In the genomic region with DNA sequence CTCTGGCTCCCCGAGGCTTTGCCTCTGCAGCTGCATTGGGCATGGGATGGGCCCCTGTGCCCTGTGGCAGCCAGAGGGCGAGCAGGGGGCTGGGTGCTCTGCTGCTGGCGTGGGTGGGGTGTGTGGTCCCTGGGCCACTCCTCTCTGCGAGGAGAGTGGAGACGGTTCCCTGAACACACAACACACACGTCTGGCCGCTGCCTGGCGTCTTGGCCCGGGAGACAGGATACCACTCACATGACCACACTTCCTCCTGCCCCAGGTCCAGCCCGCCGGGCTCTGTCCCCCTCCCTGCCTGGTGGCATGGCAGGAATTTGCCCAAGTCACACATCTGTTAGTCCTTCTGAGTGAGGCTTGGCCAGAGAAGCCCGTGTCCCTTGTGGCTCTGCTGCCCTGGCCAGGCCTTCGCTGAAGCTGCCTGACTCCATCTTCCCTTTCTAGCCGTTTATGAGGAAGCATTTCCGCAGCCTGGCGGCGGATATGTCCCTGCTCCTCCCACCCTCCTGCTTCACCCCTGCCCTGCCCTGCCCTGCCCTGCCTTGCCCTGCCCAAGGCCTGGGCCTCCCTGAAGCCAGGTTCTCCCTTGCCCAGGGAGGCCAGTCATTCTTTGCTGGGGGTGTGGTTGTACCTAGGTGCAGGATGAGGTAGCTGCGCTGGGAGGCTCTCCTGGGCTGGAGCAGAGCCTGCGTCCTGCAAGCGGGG, we compare ENCODE assay signal across 8 cellular contexts. TPM values are rescaled to one million over a fixed set of nuclear protein-coding genes. Genes with fewer than 3 reads are reported as not detected.
DNase-seq lines count a peak whose midpoint lies in the region; ATAC-seq and TF ChIP-seq lines count a peak whose summit lies in the region.

No MANE protein-coding gene starts in this region.

- no peaks in the 10 kb centered on the region for H3K27me3 ChIP-seq in hepatocyte

- H3K9me3 ChIP-seq in hepatocyte (ENCODE audit: low read depth) = no peaks in the 10 kb centered on the region

- peak overlapping the region; percentile 96 for H3K4me2 ChIP-seq in hepatocyte

- 48% methylated on average over 19 of the region's 20 CpGs for WGBS in hepatocyte (ENCODE audit: low lambda C conversion rate, missing lambda C conversion rate)

- H3K9me2 ChIP-seq in hepatocyte (replicated peaks; ENCODE audit: insufficient read depth) = no peaks in the 10 kb centered on the region

- peak overlapping the region; percentile 95 for H3K27ac ChIP-seq in hepatocyte

- intact Hi-C loops in sciatic nerve (cut with DNase I) = no loop called here

- no peak for ATAC-seq in activated T-cell treated with anti-CD3 and anti-CD28 coated beads, Interleukin-2, amount 50 U/mL, for 4 hours
- ATAC-seq in sciatic nerve = peak; percentile 62

- H3K4me3 Mint-ChIP-seq in activated T-cell treated with anti-CD3 and anti-CD28 coated beads, Interleukin-2, amount 50 U/mL, for 4 hours = peak overlapping the region; percentile 42

- peaks cover 38% of the 10 kb centered on the region for H3K4me1 Mint-ChIP-seq in activated T-cell treated with anti-CD3 and anti-CD28 coated beads, Interleukin-2, amount 50 U/mL, for 4 hours (ENCODE audit: low read depth)

- no peak overlapping the region for H2AFZ ChIP-seq in hepatocyte

- peaks cover 46% of the 10 kb centered on the region for H3K4me1 ChIP-seq in hepatocyte (ENCODE audit: insufficient read depth)

- H3K36me3 ChIP-seq in hepatocyte (replicated peaks; ENCODE audit: insufficient read depth, low read depth) = no peaks in the 10 kb centered on the region

- DNase-seq in activated T-cell treated with anti-CD3 and anti-CD28 coated beads, Interleukin-2, amount 50 U/mL, for 4 hours = no peak
- DNase-seq in activated T-cell treated with anti-CD3 and anti-CD28 coated beads, Interleukin-2, amount 50 U/mL, for 1 hour = no peak
- DNase-seq in astrocyte of the cerebellum (ENCODE audit: low read depth) = no peak
- DNase-seq in hepatocyte (ENCODE audit: low spot score) = peak; percentile 62
- DNase-seq in sciatic nerve (ENCODE audit: low spot score) = peak; percentile 82
- DNase-seq in NCI-H82 treated with DMSO at 0.1 percent for 48 hours (lab: John Stamatoyannopoulos, UW; ENCODE audit: unreplicated experiment) = no peak
- DNase-seq in activated effector memory CD4-positive, alpha-beta T cell treated with Interleukin-2 at 50 U/mL for 16 hours = no peak
- no peak for DNase-seq in NCI-H1436 treated with DMSO at 0.1 percent for 48 hours (lab: John Stamatoyannopoulos, UW)

- H3K27me3 Mint-ChIP-seq in activated T-cell treated with anti-CD3 and anti-CD28 coated beads, Interleukin-2, amount 50 U/mL, for 4 hours (ENCODE audit: low read depth) = no peaks in the 10 kb centered on the region

- H3K36me3 Mint-ChIP-seq in activated T-cell treated with anti-CD3 and anti-CD28 coated beads, Interleukin-2, amount 50 U/mL, for 4 hours (ENCODE audit: insufficient read depth) = peaks cover 6% of the 10 kb centered on the region

- H4K20me1 ChIP-seq in hepatocyte (ENCODE audit: insufficient read depth, poor library complexity, severe bottlenecking) = peaks cover 68% of the 10 kb centered on the region

- H3K79me2 ChIP-seq in hepatocyte = peaks cover 77% of the 10 kb centered on the region

- TF ChIP-seq CTCF in astrocyte of the cerebellum (IDR thresholded peaks at IDR 0.05; ENCODE audit: low read depth, low read length, missing control alignments) = no peak
- no peak for TF ChIP-seq CTCF in hepatocyte (IDR thresholded peaks at IDR 0.05; ENCODE audit: poor library complexity)

- in situ Hi-C loops in astrocyte of the cerebellum (cut with HindIII; ENCODE audit: low sequenced_read_pairs) = no loop called here

- H3K4me3 ChIP-seq in astrocyte of the cerebellum (ENCODE audit: low read depth, low read length) = peak overlapping the region; percentile 93
- H3K4me3 ChIP-seq in hepatocyte = no peak overlapping the region

- no peaks in the 10 kb centered on the region for H3K9me3 Mint-ChIP-seq in activated T-cell treated with anti-CD3 and anti-CD28 coated beads, Interleukin-2, amount 50 U/mL, for 4 hours

RNA-seq across cellular contexts. Expression of a gene that starts 3.0 kb away (rescaled TPM):
- 10 to 100 TPM; 46.4 to 58.1 (median 51.1) TPM for total RNA-seq in activated T-cell treated with anti-CD3 and anti-CD28 coated beads, Interleukin-2, amount 50 U/mL, for 4 hours
- total RNA-seq in hepatocyte (71.5 and 84.0 TPM in 2 replicates), sciatic nerve (132 TPM)
- polyA plus RNA-seq in hepatocyte = 101 and 104 TPM in 2 replicates

RNA-seq across cellular contexts. Expression of a gene that starts 32.5 kb away (rescaled TPM):
- total RNA-seq in activated T-cell treated with anti-CD3 and anti-CD28 coated beads, Interleukin-2, amount 50 U/mL, for 4 hours = 10 to 100 TPM; 35.1 to 42.8 (median 36.1) TPM
- 6.0 and 10.7 TPM in 2 replicates for total RNA-seq in hepatocyte
- polyA plus RNA-seq in hepatocyte = 9.8 and 11.3 TPM in 2 replicates
- total RNA-seq in sciatic nerve = 34.9 TPM

Comparison
In these comparisons a context has a peak if more than half of its experiments do, and no peak if none do; other contexts are left out.
1. DNase-seq: peak in hepatocyte (single experiment) and sciatic nerve (single experiment); none in activated T-cell treated with anti-CD3 and anti-CD28 coated beads, Interleukin-2, amount 50 U/mL, for 4 hours (single experiment), activated T-cell treated with anti-CD3 and anti-CD28 coated beads, Interleukin-2, amount 50 U/mL, for 1 hour (single experiment), astrocyte of the cerebellum (single experiment), NCI-H82 treated with DMSO at 0.1 percent for 48 hours (single experiment), activated effector memory CD4-positive, alpha-beta T cell treated with Interleukin-2 at 50 U/mL for 16 hours (single experiment) and NCI-H1436 treated with DMSO at 0.1 percent for 48 hours (single experiment).